Comparison of ENCODE assay signal across 21 cellular contexts in the genomic region with DNA sequence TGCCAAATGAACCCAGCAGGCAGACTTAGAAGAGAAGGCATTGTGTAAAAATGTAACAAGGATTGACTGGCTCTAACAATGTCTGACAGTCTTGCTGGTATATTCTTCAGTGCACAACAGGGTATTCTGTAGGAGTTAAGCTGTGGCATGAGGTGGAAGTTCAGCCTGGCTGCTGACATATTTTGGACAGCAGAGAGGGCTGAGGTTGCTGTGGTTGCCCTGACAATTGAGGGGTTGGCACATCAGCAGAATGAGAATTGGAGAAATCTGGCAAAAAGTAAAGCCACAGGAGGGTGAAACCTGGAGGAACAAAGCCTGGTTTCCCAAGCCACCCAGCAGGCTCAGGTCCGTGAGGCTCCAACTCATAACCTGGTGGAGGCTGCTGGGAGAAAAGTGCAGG.
"Had no signal": no experiment of that assay in that cellular context is flagged by ENCODE, and none has a peak within 500 bp of the region (broad histone marks: within the 10 kb centered on the region; RNA-seq: fewer than 3 reads in every experiment).

No MANE protein-coding gene starts in this region.

- ATAC-seq: heart left ventricle; naive thymus-derived CD8-positive, alpha-beta T cell; pancreas; right lobe of liver had no signal

- H3K9me3 Mint-ChIP-seq: naive thymus-derived CD8-positive, alpha-beta T cell had no signal

- H3K27ac ChIP-seq: colonic mucosa, heart left ventricle, pancreas, prostate gland, right lobe of liver, spleen had no signal

- H3K4me1 ChIP-seq: colonic mucosa, prostate gland, right lobe of liver had no signal

- DNase-seq: cerebellar nuclear complex; colonic mucosa; dermis blood vessel endothelial cell; effector CD4-positive, alpha-beta T cell; heart left ventricle; mammary epithelial cell; mucosa of descending colon; naive thymus-derived CD8-positive, alpha-beta T cell; occipital lobe; pancreas; retina; right lobe of liver; spleen; stimulated activated CD4-positive, alpha-beta T cell treated with anti-CD3 and anti-CD28 coated beads, Interleukin-15, amount 100 ng/mL, for 24 hours; stimulated activated CD4-positive, alpha-beta T cell treated with anti-CD3 and anti-CD28 coated beads, Interleukin-2, amount 100 ng/mL, for 24 hours; stimulated activated CD4-positive, alpha-beta T cell treated with anti-CD3 and anti-CD28 coated beads, Interleukin-4, amount 100 ng/mL, for 4 hours; stimulated activated naive CD4-positive, alpha-beta T cell treated with Interleukin-2 at 50 U/mL for 16 hours; trophoblast cell had no signal

- H3K27ac Mint-ChIP-seq: naive thymus-derived CD8-positive, alpha-beta T cell had no signal

- H3K36me3 ChIP-seq: colonic mucosa, heart left ventricle, pancreas, prostate gland, right lobe of liver had no signal

- H3K4me3 ChIP-seq: colonic mucosa, heart left ventricle, mucosa of descending colon, pancreas, prostate gland, right lobe of liver, spleen had no signal

- H3K4me3 Mint-ChIP-seq: naive thymus-derived CD8-positive, alpha-beta T cell had no signal

- FAIRE-seq: frontal cortex, islet of Langerhans, pancreas had no signal

- H3K9me3 ChIP-seq: colonic mucosa, heart left ventricle, mucosa of descending colon, pancreas, prostate gland, right lobe of liver, spleen had no signal

- H3K27me3 ChIP-seq: colonic mucosa, heart left ventricle, pancreas, right lobe of liver, spleen had no signal
